9 cellular contexts compared by ENCODE assay signal in the genomic region with DNA sequence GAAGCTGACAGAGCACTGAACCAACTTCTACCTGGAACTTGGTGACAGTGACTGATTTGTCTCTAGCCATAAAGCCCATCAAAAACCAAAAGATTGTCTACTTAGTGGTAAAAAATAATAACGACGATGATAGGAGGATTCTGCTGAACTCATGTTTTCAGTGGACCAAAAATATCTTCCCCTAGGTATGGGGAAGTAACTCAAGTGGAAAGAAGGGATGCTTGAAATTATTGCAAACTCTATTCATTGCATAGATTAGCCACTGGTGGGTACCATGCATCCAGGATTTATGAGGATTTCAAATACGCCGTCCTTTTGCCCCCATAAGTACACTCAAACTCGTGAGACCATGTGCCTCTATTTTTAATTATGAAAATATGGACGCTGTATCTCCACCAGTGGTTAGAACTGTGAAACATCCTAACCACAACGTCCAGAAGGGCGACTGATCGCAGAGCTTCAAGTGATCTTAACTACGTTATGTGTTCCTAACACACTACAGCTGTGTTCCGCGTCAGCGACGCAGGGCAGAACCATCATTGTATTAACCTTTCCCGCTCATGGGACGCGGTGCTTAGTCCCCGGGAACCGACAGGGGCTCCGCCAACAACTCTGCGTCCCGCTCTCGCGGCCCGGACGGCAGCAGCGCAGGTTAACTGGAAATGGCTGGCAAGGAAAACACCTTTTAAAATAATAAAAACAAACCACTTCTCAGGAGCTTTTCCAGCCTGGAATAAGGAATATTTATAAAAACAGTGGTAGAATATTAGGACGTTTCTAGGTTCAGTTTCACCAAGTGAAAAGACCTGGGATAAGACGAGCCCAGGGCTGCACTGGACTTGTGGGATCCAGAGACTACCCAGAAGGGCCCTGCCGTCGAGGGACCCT. TPM values are rescaled to one million over a fixed set of nuclear protein-coding genes. Genes with fewer than 3 reads are reported as not detected.
DNase-seq lines count a peak whose midpoint lies in the region; ATAC-seq and TF ChIP-seq lines count a peak whose summit lies in the region.
"Had no signal": no experiment of that assay in that cellular context is flagged by ENCODE, and none has a peak within 500 bp of the region (broad histone marks: within the 10 kb centered on the region; RNA-seq: fewer than 3 reads in every experiment).

No MANE protein-coding gene starts in this region.

- peak overlapping the region; percentile 94 for H3K4me2 ChIP-seq in OCI-LY3 (ENCODE audit: low read length)

- no peaks in the 10 kb centered on the region for H3K9me3 ChIP-seq in BE2C
- no peaks in the 10 kb centered on the region for H3K9me3 ChIP-seq in OCI-LY3 (ENCODE audit: insufficient read depth, low read length)

- peaks cover 10 to 13% of the 10 kb centered on the region in 2 donors for H3K36me3 Mint-ChIP-seq in naive B cell

- no peaks in the 10 kb centered on the region for H3K27me3 ChIP-seq in BE2C
- no peaks in the 10 kb centered on the region for H3K27me3 ChIP-seq in OCI-LY3 (ENCODE audit: low read depth, low read length)

- H3K79me2 ChIP-seq in OCI-LY3 (ENCODE audit: low read length), result peaks cover 24% of the 10 kb centered on the region

- H3K4me3 Mint-ChIP-seq in naive B cell, result peak overlapping the region; percentile 80 to 99 (median 92)

- peaks cover 16 to 37% (median 26%) of the 10 kb centered on the region in 3 donors for H3K4me1 Mint-ChIP-seq in naive B cell

- ATAC-seq in GM19324 (IDR thresholded peaks at IDR 0.05; ENCODE audit: low FRiP score, unreplicated experiment), result peak; percentile 26
- peak; percentile 36 for ATAC-seq in HG03520 (IDR thresholded peaks at IDR 0.05; ENCODE audit: unreplicated experiment)
- peak; percentile 53 for ATAC-seq in esophagus mucosa
- ATAC-seq in naive B cell (ENCODE audit: low read depth in 2 of 2), result peak; percentile 25 to 34
- ATAC-seq in stimulated activated naive CD8-positive, alpha-beta T cell treated with anti-CD3 and anti-CD28 coated beads, Interleukin-15, Interleukin-2, amounts not matched to agents 100 U/mL and 50 U/mL, for 24 hours, result peak; percentile 50

- H3K9me3 Mint-ChIP-seq in naive B cell, result peaks cover 0 to 2% (median 0%) of the 10 kb centered on the region in 7 donors

- peak overlapping the region; percentile 91 to 99 (median 96) for H3K27ac Mint-ChIP-seq in naive B cell

- H3K27me3 Mint-ChIP-seq in naive B cell, result no peaks in the 10 kb centered on the region

- H3K36me3 ChIP-seq in BE2C (peaks cover 9% of the 10 kb centered on the region), OCI-LY3 (replicated peaks; ENCODE audit: low read depth, low read length) (peaks cover 7% of the 10 kb centered on the region)

- peak; percentile 65 for DNase-seq in BE2C
- DNase-seq in activated T-cell treated with anti-CD3 and anti-CD28 coated beads for 4 hours, result peak; percentile 17
- peak; percentile 46 for DNase-seq in naive B cell
- peak; percentile 63 for DNase-seq in stimulated activated naive CD8-positive, alpha-beta T cell treated with anti-CD3 and anti-CD28 coated beads, Interleukin-15, Interleukin-2, amounts not matched to agents 100 U/mL and 50 U/mL, for 24 hours

- H3K4me3 ChIP-seq in BE2C (ENCODE audit: low read depth, low read length), result peak overlapping the region; percentile 89
- H3K4me3 ChIP-seq in OCI-LY3 (ENCODE audit: low read length), result peak overlapping the region; percentile 90

- TF ChIP-seq CTCF in BE2C (IDR thresholded peaks at IDR 0.05; ENCODE audit: low read depth, low read length) (no peak; the same call in 1 of the 2 replicates), OCI-LY3 (IDR thresholded peaks at IDR 0.05; ENCODE audit: low read depth, low read length) (no peak)

- H3K27ac ChIP-seq in OCI-LY3 (ENCODE audit: low read length), result peak overlapping the region; percentile 17; the same call in 1 of the 2 replicates

- peak overlapping the region; percentile 87 for H2AFZ ChIP-seq in OCI-LY3 (ENCODE audit: low read depth, low read length)

- no peaks in the 10 kb centered on the region for H3K4me1 ChIP-seq in BE2C
- H3K4me1 ChIP-seq in OCI-LY3 (ENCODE audit: low read length), result peaks cover 12% of the 10 kb centered on the region

- H4K20me1 ChIP-seq in OCI-LY3 (ENCODE audit: insufficient read depth, low read length), result no peaks in the 10 kb centered on the region

- peak overlapping the region; percentile 73 for H3K9ac ChIP-seq in OCI-LY3 (ENCODE audit: low read length)

RNA-seq across cellular contexts. Expression of a gene that starts 0.8 kb away (rescaled TPM):
- polyA plus RNA-seq in BE2C (2012; ENCODE audit: insufficient read depth, insufficient read length, low read depth), result 3.7 TPM
- 10.6 TPM for total RNA-seq in esophagus mucosa
- polyA plus RNA-seq in naive B cell (ENCODE audit: low read depth in 6 of 6), result 10 to 100 TPM in 1 of 6 donors, 1 to 10 TPM in 5; 3.5 to 10.2 (median 7.2) TPM

RNA-seq across cellular contexts. Expression of a gene that starts 1.1 kb away (rescaled TPM):
- 22.4 TPM for polyA plus RNA-seq in BE2C (2012; ENCODE audit: insufficient read depth, insufficient read length, low read depth)
- total RNA-seq in esophagus mucosa, result 5.8 TPM
- polyA plus RNA-seq in naive B cell (ENCODE audit: low read depth in 6 of 6), result 10 to 100 TPM; 27.2 to 45.1 (median 34.5) TPM

RNA-seq across cellular contexts. Expression of a gene that starts 49.8 kb away (rescaled TPM):
- 0.25 TPM for polyA plus RNA-seq in BE2C (2012; ENCODE audit: insufficient read depth, insufficient read length, low read depth)
- not detected for total RNA-seq in esophagus mucosa
- under 1 TPM in 2 of 6 donors, not detected in 4; 0.11 to 0.31 TPM for polyA plus RNA-seq in naive B cell (ENCODE audit: low read depth in 6 of 6)
- total RNA-seq: T-helper 1 cell treated with Interleukin-12 subunit alpha and Interleukin-12 subunit beta and Interleukin-4 antibody, amounts not matched to agents 30 ng/mL and 1 ng/mL, for 36 hours had no signal

Comparison
In these comparisons a context has a peak if more than half of its experiments do, and no peak if none do; other contexts are left out.
1. Peak in every context shown above with its lines: DNase-seq, ATAC-seq, H3K4me3 ChIP-seq and H3K27ac ChIP-seq.